8 cellular contexts compared by ENCODE assay signal in the genomic region with DNA sequence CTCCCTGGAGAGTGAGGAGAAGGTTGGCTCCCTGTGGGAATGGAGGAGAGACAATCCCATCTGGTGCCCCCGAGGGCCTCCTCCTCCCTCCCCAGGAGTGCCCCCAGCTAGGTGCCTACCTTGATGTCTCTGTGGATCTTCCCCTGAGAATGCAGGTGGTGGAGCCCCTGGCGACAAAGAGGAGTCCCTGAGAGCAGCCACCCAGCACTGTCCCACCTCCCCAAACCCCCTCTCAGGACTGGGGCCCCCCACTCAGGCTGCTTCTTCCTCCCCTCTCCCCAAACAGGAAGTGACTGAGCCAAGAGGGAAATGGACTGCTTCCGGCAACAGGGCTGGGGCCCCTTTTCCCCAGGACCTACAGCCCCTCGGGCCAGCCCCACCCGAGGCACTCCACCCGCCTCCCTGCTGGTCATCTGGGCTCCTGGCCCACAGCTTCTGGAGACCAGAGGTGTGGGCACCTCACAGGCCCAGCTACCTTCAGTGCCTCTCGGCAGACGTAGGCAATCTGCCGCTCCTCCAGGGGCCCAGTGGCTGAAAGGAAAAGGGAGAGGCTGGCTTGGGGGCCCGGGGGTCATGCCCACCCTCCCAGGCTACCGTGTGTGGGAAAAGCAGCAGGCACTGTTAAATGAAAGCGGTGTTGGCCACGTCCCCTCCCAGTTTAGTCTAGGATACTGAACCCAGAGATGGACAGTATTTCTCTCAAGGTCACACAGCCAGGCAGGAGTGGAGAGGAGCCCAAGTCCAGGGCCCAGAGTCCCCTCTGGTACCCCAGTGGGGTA. TPM values are rescaled to one million over a fixed set of nuclear protein-coding genes. Genes with fewer than 3 reads are reported as not detected.
DNase-seq lines count a peak whose midpoint lies in the region; ATAC-seq and TF ChIP-seq lines count a peak whose summit lies in the region.

No MANE protein-coding gene starts in this region.

- H3K27ac ChIP-seq in liver (ENCODE audit: low read depth in 1 of 2, low read length in 2 of 2) (peak overlapping the region; percentile 38 to 59), thyroid gland (peak overlapping the region; percentile 57 to 89 (median 80))

- H3K36me3 Mint-ChIP-seq in activated CD8-positive, alpha-beta memory T cell treated with anti-CD3 and anti-CD28 coated beads, Interleukin-2, amount 10 ng/mL, durations not matched to agents 7 days and 5 days, result peaks cover 4% of the 10 kb centered on the region
- peaks cover 52% of the 10 kb centered on the region for H3K36me3 Mint-ChIP-seq in activated T-helper 17 cell treated with anti-CD3 and anti-CD28 coated beads, Interleukin-2, amount 50 U/mL, for 72 hours (ENCODE audit: low read depth)

- H3K27me3 Mint-ChIP-seq in activated CD8-positive, alpha-beta memory T cell treated with anti-CD3 and anti-CD28 coated beads, Interleukin-2, amount 10 ng/mL, durations not matched to agents 7 days and 5 days, result no peaks in the 10 kb centered on the region
- no peaks in the 10 kb centered on the region for H3K27me3 Mint-ChIP-seq in activated T-helper 17 cell treated with anti-CD3 and anti-CD28 coated beads, Interleukin-2, amount 50 U/mL, for 72 hours

- 64% methylated on average over 13 of the region's 13 CpGs for WGBS in liver
- WGBS in thyroid gland, 2 donors, result 67 to 68% methylated on average over 3 to 8 of the region's 13 CpGs

- TF ChIP-seq CTCF in liver (IDR thresholded peaks at IDR 0.05; ENCODE audit: low read depth, low read length, missing input control), result no peak
- TF ChIP-seq CTCF in thyroid gland (IDR thresholded peaks at IDR 0.05), result no peak

- H3K36me3 ChIP-seq in liver (ENCODE audit: control insufficient read depth in 4 of 4, insufficient read depth in 3 of 4, low read depth in 1 of 4, low read length in 3 of 4), result peaks cover 3 to 18% (median 7%) of the 10 kb centered on the region in 4 donors
- H3K36me3 ChIP-seq in thyroid gland, result peaks cover 17 to 18% of the 10 kb centered on the region in 2 donors

- H3K27me3 ChIP-seq in liver (ENCODE audit: control insufficient read depth in 4 of 4, insufficient read depth in 4 of 4, low read length in 3 of 4), result no peaks in the 10 kb centered on the region
- H3K27me3 ChIP-seq in thyroid gland, result no peaks in the 10 kb centered on the region

- H3K9me3 ChIP-seq in liver (ENCODE audit: control insufficient read depth in 4 of 4, low read length in 3 of 4), result no peaks in the 10 kb centered on the region
- H3K9me3 ChIP-seq in thyroid gland, result no peaks in the 10 kb centered on the region

- peak overlapping the region; percentile 73 for H3K27ac Mint-ChIP-seq in activated CD8-positive, alpha-beta memory T cell treated with anti-CD3 and anti-CD28 coated beads, Interleukin-2, amount 10 ng/mL, durations not matched to agents 7 days and 5 days
- peak overlapping the region; percentile 61 for H3K27ac Mint-ChIP-seq in activated T-helper 17 cell treated with anti-CD3 and anti-CD28 coated beads, Interleukin-2, amount 50 U/mL, for 72 hours

- TF ChIP-seq POLR2A in thyroid gland (IDR thresholded peaks at IDR 0.05), result no peak

- H3K4me1 ChIP-seq in liver (ENCODE audit: control insufficient read depth in 4 of 4, insufficient read depth in 4 of 4, low read length in 3 of 4) (peaks cover 3 to 18% (median 10%) of the 10 kb centered on the region in 4 donors), thyroid gland (peaks cover 6 to 21% of the 10 kb centered on the region in 2 donors)

- H3K9ac ChIP-seq in liver (ENCODE audit: low read depth in 1 of 2, low read length in 2 of 2), result no peak overlapping the region

- no peak for TF ChIP-seq RAD21 in liver (IDR thresholded peaks at IDR 0.05)

- H3K4me3 Mint-ChIP-seq in activated CD8-positive, alpha-beta memory T cell treated with anti-CD3 and anti-CD28 coated beads, Interleukin-2, amount 10 ng/mL, durations not matched to agents 7 days and 5 days, result peak overlapping the region; percentile 80
- H3K4me3 Mint-ChIP-seq in activated T-helper 17 cell treated with anti-CD3 and anti-CD28 coated beads, Interleukin-2, amount 50 U/mL, for 72 hours, result peak overlapping the region; percentile 88

- DNase-seq in activated CD8-positive, alpha-beta memory T cell treated with anti-CD3 and anti-CD28 coated beads, Interleukin-2, amount 10 ng/mL, durations not matched to agents 7 days and 5 days, result no peak
- DNase-seq in activated CD8-positive, alpha-beta memory T cell treated with anti-CD3 and anti-CD28 coated beads for 24 hours, result no peak
- no peak for DNase-seq in thyroid gland
- DNase-seq in LoVo (ENCODE audit: low spot score), result no peak

- peaks cover 15% of the 10 kb centered on the region for H3K4me1 Mint-ChIP-seq in activated CD8-positive, alpha-beta memory T cell treated with anti-CD3 and anti-CD28 coated beads, Interleukin-2, amount 10 ng/mL, durations not matched to agents 7 days and 5 days
- peaks cover 11% of the 10 kb centered on the region for H3K4me1 Mint-ChIP-seq in activated T-helper 17 cell treated with anti-CD3 and anti-CD28 coated beads, Interleukin-2, amount 50 U/mL, for 72 hours

- no peak for ATAC-seq in activated CD8-positive, alpha-beta memory T cell treated with anti-CD3 and anti-CD28 coated beads, Interleukin-2, amount 10 ng/mL, durations not matched to agents 7 days and 5 days
- ATAC-seq in activated T-helper 17 cell treated with anti-CD3 and anti-CD28 coated beads, Interleukin-2, amount 50 U/mL, for 72 hours (replicated peaks), result no peak
- no peak for ATAC-seq in HG03025 (IDR thresholded peaks at IDR 0.05; ENCODE audit: low FRiP score, unreplicated experiment)
- ATAC-seq in GM18858 (IDR thresholded peaks at IDR 0.05; ENCODE audit: unreplicated experiment), result no peak

- CTCF ChIA-PET in activated CD8-positive, alpha-beta memory T cell treated with anti-CD3 and anti-CD28 coated beads, Interleukin-2, amount 10 ng/mL, durations not matched to agents 7 days and 5 days (lab: Charles Lee), result no interaction called here

- H3K4me3 ChIP-seq in liver (ENCODE audit: low read depth in 1 of 3, low read length in 3 of 3) (peak overlapping the region in 1 of 3 donors; percentile 67), thyroid gland (replicated peaks in 1 of 3) (peak overlapping the region in 1 of 3 donors; percentile 60)

- H3K9me3 Mint-ChIP-seq in activated CD8-positive, alpha-beta memory T cell treated with anti-CD3 and anti-CD28 coated beads, Interleukin-2, amount 10 ng/mL, durations not matched to agents 7 days and 5 days (ENCODE audit: low read depth), result no peaks in the 10 kb centered on the region
- no peaks in the 10 kb centered on the region for H3K9me3 Mint-ChIP-seq in activated T-helper 17 cell treated with anti-CD3 and anti-CD28 coated beads, Interleukin-2, amount 50 U/mL, for 72 hours

- intact Hi-C loops in thyroid gland (cut with DNase I), result no loop called here

TF ChIP-seq in liver, 16 proteins besides CTCF, POLR2A, EP300 and RAD21 (continues in another document):
- TF ChIP-seq JUND (IDR thresholded peaks at IDR 0.05) (no peak), FOXA2 (IDR thresholded peaks at IDR 0.05) (no peak), TAF1 (conservative IDR thresholded peaks at IDR 0.05) (no peak), GABPA (IDR thresholded peaks at IDR 0.05 in 1 of 2, conservative IDR thresholded peaks at IDR 0.05 in 1 of 2) (no peak), RXRA (IDR thresholded peaks at IDR 0.05) (no peak), FOXA1 (IDR thresholded peaks at IDR 0.05) (no peak), SP1 (IDR thresholded peaks at IDR 0.05) (no peak)
- TF ChIP-seq, protein P1, sequence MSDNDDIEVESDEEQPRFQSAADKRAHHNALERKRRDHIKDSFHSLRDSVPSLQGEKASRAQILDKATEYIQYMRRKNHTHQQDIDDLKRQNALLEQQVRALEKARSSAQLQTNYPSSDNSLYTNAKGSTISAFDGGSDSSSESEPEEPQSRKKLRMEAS (IDR thresholded peaks at IDR 0.05), result no peak

RNA-seq across cellular contexts. Expression of a gene that starts 1.2 kb away (rescaled TPM):
- 10 to 100 TPM; 61.1 to 65.0 TPM for total RNA-seq in activated CD8-positive, alpha-beta memory T cell treated with anti-CD3 and anti-CD28 coated beads, Interleukin-2, amount 10 ng/mL, durations not matched to agents 7 days and 5 days
- 10 to 100 TPM; 65.9 to 82.5 TPM for total RNA-seq in activated T-helper 17 cell treated with anti-CD3 and anti-CD28 coated beads, Interleukin-2, amount 50 U/mL, for 72 hours
- total RNA-seq in liver (1 to 10 TPM; 4.6 to 6.9 TPM), thyroid gland (10 to 100 TPM; 35.5 to 77.8 (median 37.5) TPM)
- polyA plus RNA-seq in liver, result 1 to 10 TPM; 2.1 to 2.3 TPM

RNA-seq across cellular contexts. Expression of a gene that starts 8.6 kb away (rescaled TPM):
- total RNA-seq in activated CD8-positive, alpha-beta memory T cell treated with anti-CD3 and anti-CD28 coated beads, Interleukin-2, amount 10 ng/mL, durations not matched to agents 7 days and 5 days, result 10 to 100 TPM; 31.2 to 42.1 TPM
- 10 to 100 TPM; 17.9 to 28.2 TPM for total RNA-seq in activated T-helper 17 cell treated with anti-CD3 and anti-CD28 coated beads, Interleukin-2, amount 50 U/mL, for 72 hours
- 10 to 100 TPM; 12.1 to 15.1 TPM for total RNA-seq in liver
- 10 to 100 TPM in 1 of 2 donors, 1 to 10 TPM in 1; 9.0 to 14.7 TPM for polyA plus RNA-seq in liver
- 10 to 100 TPM; 23.5 to 31.5 (median 25.1) TPM for total RNA-seq in thyroid gland

RNA-seq across cellular contexts. Expression of a gene that starts 23.4 kb away (rescaled TPM):
- 100 to 1,000 TPM; 442 to 462 TPM for total RNA-seq in activated CD8-positive, alpha-beta memory T cell treated with anti-CD3 and anti-CD28 coated beads, Interleukin-2, amount 10 ng/mL, durations not matched to agents 7 days and 5 days
- 100 to 1,000 TPM; 316 to 397 TPM for total RNA-seq in activated T-helper 17 cell treated with anti-CD3 and anti-CD28 coated beads, Interleukin-2, amount 50 U/mL, for 72 hours
- total RNA-seq in liver (100 to 1,000 TPM in 1 of 2 donors, 10 to 100 TPM in 1; 46.2 to 135 TPM), thyroid gland (100 to 1,000 TPM; 171 to 419 (median 297) TPM)
- polyA plus RNA-seq in liver, result 10 to 100 TPM; 44.9 to 54.0 TPM

RNA-seq across cellular contexts. Expression of a gene that starts 42.0 kb away (rescaled TPM):
- total RNA-seq in activated CD8-positive, alpha-beta memory T cell treated with anti-CD3 and anti-CD28 coated beads, Interleukin-2, amount 10 ng/mL, durations not matched to agents 7 days and 5 days, result 1 to 10 TPM; 2.0 to 3.2 TPM
- 1 to 10 TPM; 4.0 to 4.7 TPM for total RNA-seq in activated T-helper 17 cell treated with anti-CD3 and anti-CD28 coated beads, Interleukin-2, amount 50 U/mL, for 72 hours
- total RNA-seq in liver (1 to 10 TPM in 1 of 2 donors, under 1 TPM in 1; 0.23 to 1.3 TPM), thyroid gland (10 to 100 TPM in 1 of 4 donors, 1 to 10 TPM in 3; 4.3 to 14.8 (median 6.7) TPM)
- under 1 TPM; 0.26 to 0.32 TPM for polyA plus RNA-seq in liver

RNA-seq across cellular contexts. Expression of a gene that starts 42.7 kb away (rescaled TPM):
- total RNA-seq in activated CD8-positive, alpha-beta memory T cell treated with anti-CD3 and anti-CD28 coated beads, Interleukin-2, amount 10 ng/mL, durations not matched to agents 7 days and 5 days, result under 1 TPM; 0.50 to 0.61 TPM
- total RNA-seq in activated T-helper 17 cell treated with anti-CD3 and anti-CD28 coated beads, Interleukin-2, amount 50 U/mL, for 72 hours, result under 1 TPM; 0.37 to 0.71 TPM
- total RNA-seq in liver (1 to 10 TPM in 1 of 2 donors, under 1 TPM in 1; 0.75 to 1.2 TPM), thyroid gland (10 to 100 TPM in 2 of 4 donors, 1 to 10 TPM in 2; 7.8 to 13.9 (median 10.2) TPM)
- under 1 TPM; 0.18 to 0.40 TPM for polyA plus RNA-seq in liver

Comparison
In these comparisons a context has a peak if more than half of its experiments do, and no peak if none do; other contexts are left out.
1. RNA of a gene that starts 1.2 kb away (total RNA-seq): 65.9 to 82.5 TPM in activated T-helper 17 cell treated with anti-CD3 and anti-CD28 coated beads, Interleukin-2, amount 50 U/mL, for 72 hours, 61.1 to 65.0 TPM in activated CD8-positive, alpha-beta memory T cell treated with anti-CD3 and anti-CD28 coated beads, Interleukin-2, amount 10 ng/mL, durations not matched to agents 7 days and 5 days and 35.5 to 77.8 TPM in thyroid gland; 4.6 to 6.9 TPM in liver; every median in the first group is over 4 times any median in the second.